ENCODE assay signal across 1 cellular context in genomic region chr16:8676160-8676547, GRCh38.
TF ChIP-seq lines count a peak whose summit lies in the region.

No MANE protein-coding gene starts in this region.

TF ChIP-seq in GM12878, 131 proteins besides CTCF, POLR2A, EP300 and RAD21:
- TF ChIP-seq ZNF687 (IDR thresholded peaks at IDR 0.05) (no peak), SREBF2 (IDR thresholded peaks at IDR 0.05; ENCODE audit: low read length) (no peak), HCFC1 (IDR thresholded peaks at IDR 0.05; ENCODE audit: low read length) (no peak), RFX5 (IDR thresholded peaks at IDR 0.05; ENCODE audit: low read depth, low read length) (no peak), YY1 (IDR thresholded peaks at IDR 0.05; ENCODE audit: low read depth, low read length) (no peak), CBX3 (IDR thresholded peaks at IDR 0.05; ENCODE audit: borderline replicate concordance, low read depth) (no peak), NFIC (IDR thresholded peaks at IDR 0.05; ENCODE audit: low read depth, low read length) (no peak), NR2F1 (conservative IDR thresholded peaks at IDR 0.05) (no peak), SMAD5 (IDR thresholded peaks at IDR 0.05; ENCODE audit: low read depth) (no peak), FOXK2 (IDR thresholded peaks at IDR 0.05) (no peak), BHLHE40 (IDR thresholded peaks at IDR 0.05; ENCODE audit: borderline replicate concordance in 1 of 2, low read depth in 2 of 2, low read length in 1 of 2) (no peak), KAT2A (conservative IDR thresholded peaks at IDR 0.05; ENCODE audit: control insufficient read depth, low read depth, low read length) (no peak)
